28 cellular contexts compared by ENCODE assay signal in genomic region chr5:2582106-2582505, GRCh38.
"Had no signal": no experiment of that assay in that cellular context is flagged by ENCODE, and none has a peak within 500 bp of the region (broad histone marks: within the 10 kb centered on the region; RNA-seq: fewer than 3 reads in every experiment).

No MANE protein-coding gene starts in this region.

- H3K4me3 Mint-ChIP-seq: activated CD4-positive, alpha-beta T cell treated with anti-CD3 and anti-CD28 coated beads, Interleukin-2, amount 10 ng/mL, durations not matched to agents 24 days and 14 days; activated CD8-positive, alpha-beta T cell treated with anti-CD3 and anti-CD28 coated beads for 36 hours; activated naive CD8-positive, alpha-beta T cell treated with anti-CD3 and anti-CD28 coated beads for 36 hours; activated T-cell treated with anti-CD3 and anti-CD28 coated beads, Interleukin-2, amount 50 U/mL, for 72 hours; activated T-helper 17 cell treated with anti-CD3 and anti-CD28 coated beads, Interleukin-2, amount 50 U/mL, for 72 hours; central memory CD8-positive, alpha-beta T cell; IgD-negative memory B cell; T-helper 17 cell had no signal

- H3K27me3 Mint-ChIP-seq: activated CD4-positive, alpha-beta T cell treated with anti-CD3 and anti-CD28 coated beads, Interleukin-2, amount 10 ng/mL, durations not matched to agents 24 days and 14 days; activated CD8-positive, alpha-beta T cell treated with anti-CD3 and anti-CD28 coated beads for 36 hours; activated naive CD8-positive, alpha-beta T cell treated with anti-CD3 and anti-CD28 coated beads for 36 hours; activated T-helper 17 cell treated with anti-CD3 and anti-CD28 coated beads, Interleukin-2, amount 50 U/mL, for 72 hours; central memory CD8-positive, alpha-beta T cell; IgD-negative memory B cell; T-helper 17 cell had no signal

- H3K27ac ChIP-seq: brain microvascular endothelial cell, SJCRH30, SK-N-MC had no signal

- H3K9me3 Mint-ChIP-seq: activated CD8-positive, alpha-beta T cell treated with anti-CD3 and anti-CD28 coated beads for 36 hours had no signal

- DNase-seq: activated CD4-positive, alpha-beta T cell treated with anti-CD3 and anti-CD28 coated beads, Interleukin-2, amount 10 ng/mL, durations not matched to agents 24 days and 14 days; activated CD4-positive, alpha-beta T cell treated with anti-CD3 and anti-CD28 coated beads, Interleukin-2, amount 50 U/mL, for 4 hours; activated CD8-positive, alpha-beta T cell treated with anti-CD3 and anti-CD28 coated beads for 36 hours; activated effector memory CD4-positive, alpha-beta T cell treated with anti-CD3 and anti-CD28 coated beads, Interleukin-2, amount 50 U/mL, for 16 hours; activated naive CD4-positive, alpha-beta T cell; activated naive CD4-positive, alpha-beta T cell treated with anti-CD3 and anti-CD28 coated beads, Interleukin-2, amount 50 U/mL, for 16 hours; activated naive CD8-positive, alpha-beta T cell treated with anti-CD3 and anti-CD28 coated beads for 36 hours; activated T-cell treated with anti-CD3 and anti-CD28 coated beads, Interleukin-2, amount 50 U/mL, for 1 hour; activated T-cell treated with anti-CD3 and anti-CD28 coated beads, Interleukin-2, amount 50 U/mL, for 72 hours; amniotic stem cell; aorta; brain microvascular endothelial cell; Karpas-422; KBM-7; MM.1S; NCI-H1105; NCI-H1417 treated with DMSO at 0.1 percent for 48 hours; NCI-H187 treated with DMSO at 0.1 percent for 48 hours; NCI-H345; NCI-H524 treated with DMSO at 0.1 percent for 48 hours; SHP77; SJCRH30; T-helper 17 cell had no signal

- H3K4me1 Mint-ChIP-seq: activated CD4-positive, alpha-beta T cell treated with anti-CD3 and anti-CD28 coated beads, Interleukin-2, amount 10 ng/mL, durations not matched to agents 24 days and 14 days; activated naive CD8-positive, alpha-beta T cell treated with anti-CD3 and anti-CD28 coated beads for 36 hours; activated T-helper 17 cell treated with anti-CD3 and anti-CD28 coated beads, Interleukin-2, amount 50 U/mL, for 72 hours; central memory CD8-positive, alpha-beta T cell; IgD-negative memory B cell; T-helper 17 cell had no signal

- ATAC-seq: activated CD8-positive, alpha-beta T cell treated with anti-CD3 and anti-CD28 coated beads for 36 hours; activated T-cell treated with anti-CD3 and anti-CD28 coated beads, Interleukin-2, amount 50 U/mL, for 72 hours; activated T-helper 17 cell treated with anti-CD3 and anti-CD28 coated beads, Interleukin-2, amount 50 U/mL, for 72 hours; Panc1; T-helper 17 cell had no signal

- H3K27ac Mint-ChIP-seq: activated CD4-positive, alpha-beta T cell treated with anti-CD3 and anti-CD28 coated beads, Interleukin-2, amount 10 ng/mL, durations not matched to agents 24 days and 14 days; activated CD8-positive, alpha-beta T cell treated with anti-CD3 and anti-CD28 coated beads for 36 hours; activated naive CD8-positive, alpha-beta T cell treated with anti-CD3 and anti-CD28 coated beads for 36 hours; activated T-cell treated with anti-CD3 and anti-CD28 coated beads, Interleukin-2, amount 50 U/mL, for 72 hours; activated T-helper 17 cell treated with anti-CD3 and anti-CD28 coated beads, Interleukin-2, amount 50 U/mL, for 72 hours; IgD-negative memory B cell; T-helper 17 cell had no signal

- H3K36me3 Mint-ChIP-seq: activated naive CD8-positive, alpha-beta T cell treated with anti-CD3 and anti-CD28 coated beads for 36 hours; IgD-negative memory B cell had no signal
